In genomic region chr2:27250652-27251379, GRCh38 we compare ENCODE assay signal across 1 cellular context.
A peak's percentile ranks its signal among the peaks of the same experiment; 100 is the strongest.
TF ChIP-seq lines count a peak whose summit lies in the region.

No MANE protein-coding gene starts in this region.

TF ChIP-seq in H1, 55 proteins besides CTCF, POLR2A, EP300 and RAD21:
- TF ChIP-seq CTBP2 (IDR thresholded peaks at IDR 0.05; ENCODE audit: borderline replicate concordance, insufficient read depth, insufficient read length, low read length), result peak; percentile 15
- no peak for TF ChIP-seq E2F6 (IDR thresholded peaks at IDR 0.05)
- TF ChIP-seq KDM4A (IDR thresholded peaks at IDR 0.05; ENCODE audit: low read depth, low read length, severe bottlenecking), result peak; percentile 9
